In the genomic region with DNA sequence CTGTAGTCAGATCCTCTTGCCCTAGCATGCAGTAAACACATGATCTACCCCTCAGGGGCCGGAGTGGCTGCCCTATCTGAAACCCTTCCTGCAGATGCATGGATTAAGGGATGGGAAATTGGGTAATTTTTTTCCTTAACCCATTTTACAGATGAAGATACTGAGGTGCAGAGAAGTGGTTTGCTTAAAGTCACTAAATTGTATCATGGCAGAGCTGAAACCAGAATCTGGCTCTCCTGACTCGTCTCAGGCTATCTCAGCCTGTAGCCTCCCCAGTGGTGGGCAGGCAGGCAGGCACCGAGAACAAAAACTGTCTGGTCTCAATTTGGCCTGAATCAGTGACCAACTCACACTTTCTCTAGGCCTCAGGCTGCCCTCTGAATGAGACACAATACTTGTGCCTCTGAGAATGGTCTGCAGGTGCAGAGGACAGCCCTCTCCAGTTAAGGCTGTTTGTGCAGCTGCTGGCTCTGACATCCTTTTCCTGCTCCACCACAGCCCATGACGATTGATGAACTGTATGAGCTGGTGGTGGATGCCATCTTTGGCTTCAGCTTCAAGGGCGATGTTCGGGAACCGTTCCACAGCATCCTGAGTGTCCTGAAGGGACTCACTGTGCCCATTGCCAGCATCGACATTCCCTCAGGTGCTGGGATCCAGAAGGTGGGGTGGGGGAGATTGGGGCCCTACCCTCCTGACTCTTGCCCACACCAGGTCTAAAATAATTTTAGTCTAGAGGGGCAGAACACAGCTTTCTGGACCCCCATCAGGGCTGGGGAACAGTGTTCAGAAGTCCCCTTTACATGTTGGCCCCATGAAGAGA, we compare ENCODE assay signal across 10 cellular contexts. TPM values are rescaled to one million over a fixed set of nuclear protein-coding genes. Genes with fewer than 3 reads are reported as not detected.
DNase-seq lines count a peak whose midpoint lies in the region; ATAC-seq and TF ChIP-seq lines count a peak whose summit lies in the region.
"Had no signal": no experiment of that assay in that cellular context is flagged by ENCODE, and none has a peak within 500 bp of the region (broad histone marks: within the 10 kb centered on the region; RNA-seq: fewer than 3 reads in every experiment).

No MANE protein-coding gene starts in this region.

- peaks cover 13% of the 10 kb centered on the region for H3F3A ChIP-seq in SK-N-SH (replicated peaks; ENCODE audit: insufficient read depth)

- H3K27me3 ChIP-seq in BLaER1 treated with 17β-estradiol and CSF1 and Interleukin-3, amounts not matched to agents 10 nM and 100 nM, result no peaks in the 10 kb centered on the region
- no peaks in the 10 kb centered on the region for H3K27me3 ChIP-seq in IMR-90 (ENCODE audit: control insufficient read depth, insufficient read depth, low read length)
- H3K27me3 ChIP-seq in SK-N-SH (ENCODE audit: insufficient read depth), result no peaks in the 10 kb centered on the region

- H3K4me3 ChIP-seq in BLaER1 treated with 17β-estradiol and CSF1 and Interleukin-3, amounts not matched to agents 10 nM and 100 nM, result peak overlapping the region in 6 of 10 experiments; percentile 72 to 86 (median 79); a peak in 11 of 20 replicates
- H3K4me3 ChIP-seq in IMR-90 (ENCODE audit: insufficient read depth, low read depth, low read length) (no peak overlapping the region), SK-N-SH (ENCODE audit: low read depth in 2 of 2, low read length in 1 of 2) (peak overlapping the region in 1 of 2 experiments; percentile 83; a peak in 1 of 4 replicates)

- TF ChIP-seq RAD21 in IMR-90 (IDR thresholded peaks at IDR 0.05; ENCODE audit: low read length) (no peak), SK-N-SH (IDR thresholded peaks at IDR 0.05; ENCODE audit: low read length) (no peak)

- H3K4me2 ChIP-seq in BLaER1 treated with 17β-estradiol and CSF1 and Interleukin-3, amounts not matched to agents 10 nM and 100 nM, result peak overlapping the region; percentile 86 to 99 (median 96)
- H3K4me2 ChIP-seq in IMR-90 (ENCODE audit: low read depth, low read length) (no peak overlapping the region), SK-N-SH (peak overlapping the region; percentile 96)

- peaks cover 3 to 18% (median 8%) of the 10 kb centered on the region in 3 donors for H3K36me3 Mint-ChIP-seq in immature natural killer cell

- no peak overlapping the region for H3K4ac ChIP-seq in IMR-90 (ENCODE audit: low read depth, low read length)

- H2BK15ac ChIP-seq in IMR-90 (ENCODE audit: low read depth, low read length), result no peak overlapping the region

- H2AK9ac ChIP-seq in IMR-90 (replicated peaks; ENCODE audit: low read depth, low read length, poor library complexity), result peak overlapping the region; percentile 33

- H2AFZ ChIP-seq in IMR-90 (replicated peaks; ENCODE audit: low read length, poor library complexity) (no peak overlapping the region), SK-N-SH (ENCODE audit: low read depth) (no peak overlapping the region)

- no peak overlapping the region for H2BK5ac ChIP-seq in IMR-90 (ENCODE audit: low read depth, low read length, poor library complexity, severe bottlenecking)

- peaks cover 2% of the 10 kb centered on the region in 3 donors for H3K27me3 Mint-ChIP-seq in immature natural killer cell (ENCODE audit: low read depth in 3 of 3)

- no peak for DNase-seq in IMR-90
- DNase-seq in SK-N-SH, result no peak
- DNase-seq in immature natural killer cell, result no peak
- DNase-seq in amniotic stem cell (lab: John Stamatoyannopoulos, UW), result no peak
- DNase-seq in EL, result no peak
- DNase-seq in kidney glomerular epithelial cell (lab: John Stamatoyannopoulos, UW), result no peak
- DNase-seq: effector CD8-positive, alpha-beta T cell had no signal

- TF ChIP-seq CTCF in IMR-90 (conservative IDR thresholded peaks at IDR 0.05; ENCODE audit: low read depth, low read length) (no peak), SK-N-SH (IDR thresholded peaks at IDR 0.05) (no peak)

- in situ Hi-C loops in IMR-90 (cut with MboI; ENCODE audit: low sequenced_read_pairs), result no loop called here

- peak overlapping the region in 5 of 11 experiments; percentile 22 to 86 (median 80); a peak in 7 of 22 replicates for H3K27ac ChIP-seq in BLaER1 treated with 17β-estradiol and CSF1 and Interleukin-3, amounts not matched to agents 10 nM and 100 nM
- H3K27ac ChIP-seq in IMR-90 (ENCODE audit: insufficient read depth, low read length) (no peak overlapping the region), SK-N-SH (ENCODE audit: low read depth in 2 of 2, low read length in 1 of 2) (peak overlapping the region; percentile 7 to 51; a peak in 1 of 4 replicates)

- H3K79me1 ChIP-seq in IMR-90 (ENCODE audit: low read depth in 1 of 2, low read length in 2 of 2), result peaks cover 11 to 37% of the 10 kb centered on the region in 2 experiments

- H2BK20ac ChIP-seq in IMR-90 (ENCODE audit: low read depth, low read length), result no peak overlapping the region

- WGBS in IMR-90 (ENCODE audit: extremely low coverage in 2 of 2, insufficient read length in 1 of 2), 2 experiments, result no CpG with 5 or more reads among the region's 8 CpGs
- 75% methylated on average over 7 of the region's 8 CpGs for WGBS in SK-N-SH (ENCODE audit: low lambda C conversion rate)

- no peak overlapping the region for H3K56ac ChIP-seq in IMR-90 (ENCODE audit: extremely low read depth, insufficient read depth, low read length)

- H3K9me3 Mint-ChIP-seq in immature natural killer cell, result no peaks in the 10 kb centered on the region

- dilution Hi-C loops in IMR-90 (cut with HindIII; ENCODE audit: low sequenced_read_pairs, unreplicated experiment), result no loop called here

- H3K18ac ChIP-seq in IMR-90 (ENCODE audit: low read depth, low read length), result no peak overlapping the region

- peaks cover 17 to 21% of the 10 kb centered on the region in 2 donors for H3K4me1 Mint-ChIP-seq in immature natural killer cell

- H3K14ac ChIP-seq in IMR-90 (replicated peaks; ENCODE audit: low read depth, low read length), result no peak overlapping the region

- H3K79me2 ChIP-seq in SK-N-SH (ENCODE audit: insufficient read depth), result peaks cover 12% of the 10 kb centered on the region; the same call in 1 of the 2 replicates

- no peak overlapping the region for H2BK120ac ChIP-seq in IMR-90 (ENCODE audit: low read depth, low read length)

- H3K9me1 ChIP-seq in IMR-90 (ENCODE audit: insufficient read depth, low read length), result peaks cover 10% of the 10 kb centered on the region

- ATAC-seq in IMR-90 (ENCODE audit: low read depth), result no peak
- no peak for ATAC-seq in HG03159 (IDR thresholded peaks at IDR 0.05; ENCODE audit: unreplicated experiment)

- H4K8ac ChIP-seq in IMR-90 (ENCODE audit: low read depth in 2 of 2, low read length in 2 of 2), result peak overlapping the region in 1 of 2 experiments; percentile 79; a peak in 1 of 4 replicates

- no peak for TF ChIP-seq POLR2A in IMR-90 (IDR thresholded peaks at IDR 0.05; ENCODE audit: low read depth, low read length)

- POLR2A ChIA-PET in IMR-90 (lab: Charles Lee; ENCODE audit: unreplicated experiment), result no interaction called here
- POLR2A ChIA-PET in SK-N-SH (lab: Yijun Ruan, JAX), result interaction anchor here (1.1 to 2.8 kb wide), 2 partner anchors 9 to 21 kb away, joined by 3 to 15 read pairs; a partner anchor contains a TSS

- intact Hi-C loops in IMR-90 (cut with micrococcal nuclease), result loop anchor here (5.0 kb wide), 1 partner anchor 111 kb away; no protein-coding TSS in a partner anchor

- peak overlapping the region; percentile 78; the same call in 1 of the 2 replicates for H3K23ac ChIP-seq in IMR-90 (ENCODE audit: low read depth, low read length)

- peak overlapping the region; percentile 88 to 93 (median 91) for H3K4me3 Mint-ChIP-seq in immature natural killer cell

- H4K91ac ChIP-seq in IMR-90 (ENCODE audit: insufficient read depth, low read depth, low read length), result no peak overlapping the region; the same call in 1 of the 2 replicates

- no peaks in the 10 kb centered on the region for H3K9me3 ChIP-seq in BLaER1 treated with 17β-estradiol and CSF1 and Interleukin-3, amounts not matched to agents 10 nM and 100 nM (replicated peaks in 1 of 11)
- no peaks in the 10 kb centered on the region for H3K9me3 ChIP-seq in IMR-90 (ENCODE audit: control insufficient read depth, insufficient read depth, low read length)
- no peaks in the 10 kb centered on the region for H3K9me3 ChIP-seq in SK-N-SH

- peaks cover 52 to 58% (median 56%) of the 10 kb centered on the region in 11 experiments for H3K36me3 ChIP-seq in BLaER1 treated with 17β-estradiol and CSF1 and Interleukin-3, amounts not matched to agents 10 nM and 100 nM
- H3K36me3 ChIP-seq in IMR-90 (ENCODE audit: control insufficient read depth, insufficient read depth, low read length) (peaks cover 31% of the 10 kb centered on the region), SK-N-SH (replicated peaks in 1 of 2; ENCODE audit: control insufficient read depth in 1 of 2, insufficient read depth in 2 of 2, low read length in 1 of 2) (peaks cover 31 to 55% of the 10 kb centered on the region in 2 experiments)

- H2AK5ac ChIP-seq in IMR-90 (ENCODE audit: low read depth, low read length), result peak overlapping the region; percentile 29; the same call in 1 of the 2 replicates

- BruUV-seq in IMR-90 (replicated peaks; lab: Mats Ljungman, UMichigan), result no TSS peak

- TF ChIP-seq EP300 in SK-N-SH (IDR thresholded peaks at IDR 0.05; ENCODE audit: borderline replicate concordance in 1 of 2, low read depth in 1 of 2, low read length in 1 of 2), result no peak

- CTCF ChIA-PET in IMR-90 (lab: Yijun Ruan, JAX), result no interaction called here
- CTCF ChIA-PET in SK-N-SH (lab: Yijun Ruan, JAX), result interaction anchor here (0.7 to 5.6 kb wide), 14 partner anchors 9 to 207 kb away, joined by 3 to 42 read pairs (median 4); a partner anchor contains a TSS

- no peaks in the 10 kb centered on the region for H3K9me2 ChIP-seq in SK-N-SH

- H4K5ac ChIP-seq in IMR-90 (ENCODE audit: low read depth, low read length), result no peak overlapping the region

- peak overlapping the region; percentile 53 to 82 (median 70) for H3K27ac Mint-ChIP-seq in immature natural killer cell

- H3K9ac ChIP-seq in BLaER1 treated with 17β-estradiol and CSF1 and Interleukin-3, amounts not matched to agents 10 nM and 100 nM, result peak overlapping the region in 10 of 11 experiments; percentile 8 to 94 (median 88); a peak in 15 of 22 replicates
- H3K9ac ChIP-seq in IMR-90 (ENCODE audit: low read depth, low read length) (no peak overlapping the region), SK-N-SH (no peak overlapping the region)

- H4K20me1 ChIP-seq in BLaER1 treated with 17β-estradiol and CSF1 and Interleukin-3, amounts not matched to agents 10 nM and 100 nM, result peaks cover 0 to 57% (median 38%) of the 10 kb centered on the region in 11 experiments; a peak in 14 of 22 replicates
- H4K20me1 ChIP-seq in IMR-90 (ENCODE audit: insufficient read depth, low read length) (no peaks in the 10 kb centered on the region), SK-N-SH (ENCODE audit: insufficient read depth) (no peaks in the 10 kb centered on the region)

- peaks cover 26 to 43% (median 36%) of the 10 kb centered on the region in 10 experiments for H3K4me1 ChIP-seq in BLaER1 treated with 17β-estradiol and CSF1 and Interleukin-3, amounts not matched to agents 10 nM and 100 nM
- H3K4me1 ChIP-seq in IMR-90 (ENCODE audit: control insufficient read depth, insufficient read depth, low read length) (peaks cover 3% of the 10 kb centered on the region; the same call in 1 of the 2 replicates), SK-N-SH (ENCODE audit: control insufficient read depth in 1 of 2, insufficient read depth in 2 of 2, low read depth in 1 of 2, low read length in 1 of 2) (peaks cover 0 to 16% of the 10 kb centered on the region in 2 experiments; a peak in 2 of 4 replicates)

RNA-seq across cellular contexts. Expression of a gene that starts 1.5 kb away (rescaled TPM):
- 70.3 and 74.2 TPM in 2 replicates for total RNA-seq in IMR-90 (2012; rRNA removed)
- polyA plus RNA-seq in IMR-90 (2012; rRNA removed), result 60.6 and 61.0 TPM in 2 replicates
- 63.8 and 76.0 TPM in 2 replicates for polyA plus RNA-seq in IMR-90 (2012; cell fraction: cytosol; rRNA removed)
- 25.3 and 30.2 TPM in 2 replicates for polyA plus RNA-seq in IMR-90 (2012; cell fraction: nucleus; rRNA removed; ENCODE audit: low replicate concordance)
- polyA plus RNA-seq in SK-N-SH (2012; rRNA removed), result 68.5 and 98.4 TPM in 2 replicates
- polyA plus RNA-seq in SK-N-SH (2012; cell fraction: cytosol; rRNA removed), result 66.1 and 89.0 TPM in 2 replicates
- 57.4 and 64.6 TPM in 2 replicates for polyA plus RNA-seq in SK-N-SH (2012; cell fraction: nucleus; rRNA removed)
- polyA plus RNA-seq in immature natural killer cell, result 100 to 1,000 TPM; 141 to 239 (median 202) TPM

RNA-seq across cellular contexts. Expression of a gene that starts 8.2 kb away (rescaled TPM):
- total RNA-seq in IMR-90 (2012; rRNA removed), result 30.8 and 41.8 TPM in 2 replicates
- polyA plus RNA-seq in IMR-90 (2012; rRNA removed) (26.6 and 32.6 TPM in 2 replicates), SK-N-SH (2012; rRNA removed) (36.6 and 46.8 TPM in 2 replicates), immature natural killer cell (10 to 100 TPM in 2 of 3 donors, 1 to 10 TPM in 1; 7.7 to 42.2 (median 15.9) TPM)
- polyA plus RNA-seq in IMR-90 (2012; cell fraction: cytosol; rRNA removed), result 13.1 and 14.7 TPM in 2 replicates
- polyA plus RNA-seq in IMR-90 (2012; cell fraction: nucleus; rRNA removed; ENCODE audit: low replicate concordance), result 16.3 and 33.1 TPM in 2 replicates
- polyA plus RNA-seq in SK-N-SH (2012; cell fraction: cytosol; rRNA removed), result 45.1 and 47.1 TPM in 2 replicates
- 41.7 and 60.0 TPM in 2 replicates for polyA plus RNA-seq in SK-N-SH (2012; cell fraction: nucleus; rRNA removed)

RNA-seq across cellular contexts. Expression of a gene that starts 13.6 kb away (rescaled TPM):
- total RNA-seq in IMR-90 (2012; rRNA removed), result not detected in 2 replicates
- polyA plus RNA-seq in IMR-90 (2012; rRNA removed) (not detected in 2 replicates), SK-N-SH (2012; rRNA removed) (not detected in 2 replicates), immature natural killer cell (1 to 10 TPM in 1 of 3 donors, under 1 TPM in 2; 0.40 to 1.1 (median 0.72) TPM)
- not detected in 2 replicates for polyA plus RNA-seq in IMR-90 (2012; cell fraction: cytosol; rRNA removed)
- polyA plus RNA-seq in IMR-90 (2012; cell fraction: nucleus; rRNA removed; ENCODE audit: low replicate concordance), result not detected in 2 replicates
- polyA plus RNA-seq in SK-N-SH (2012; cell fraction: cytosol; rRNA removed), result not detected in 2 replicates
- not detected in 2 replicates for polyA plus RNA-seq in SK-N-SH (2012; cell fraction: nucleus; rRNA removed)
- total RNA-seq: M059J had no signal

RNA-seq across cellular contexts. Expression of a gene that starts 20.8 kb away (rescaled TPM):
- total RNA-seq in IMR-90 (2012; rRNA removed), result 13.6 TPM in 2 replicates
- 12.5 and 14.9 TPM in 2 replicates for polyA plus RNA-seq in IMR-90 (2012; rRNA removed)
- polyA plus RNA-seq in IMR-90 (2012; cell fraction: cytosol; rRNA removed), result 3.7 TPM in 2 replicates
- polyA plus RNA-seq in IMR-90 (2012; cell fraction: nucleus; rRNA removed; ENCODE audit: low replicate concordance), result 54.5 and 78.1 TPM in 2 replicates
- 14.4 and 15.6 TPM in 2 replicates for polyA plus RNA-seq in SK-N-SH (2012; rRNA removed)
- polyA plus RNA-seq in SK-N-SH (2012; cell fraction: cytosol; rRNA removed), result 3.6 and 5.8 TPM in 2 replicates
- polyA plus RNA-seq in SK-N-SH (2012; cell fraction: nucleus; rRNA removed), result 80.7 and 85.0 TPM in 2 replicates
- polyA plus RNA-seq in immature natural killer cell, result not detected

RNA-seq across cellular contexts. Expression of a gene that starts 26.1 kb away (rescaled TPM):
- total RNA-seq in IMR-90 (2012; rRNA removed), result not detected in 2 replicates
- polyA plus RNA-seq in IMR-90 (2012; rRNA removed), result not detected in 2 replicates
- 0.35 TPM in 1 of 2 replicates, not detected in the other for polyA plus RNA-seq in IMR-90 (2012; cell fraction: cytosol; rRNA removed)
- 0.20 and 0.21 TPM in 2 replicates for polyA plus RNA-seq in IMR-90 (2012; cell fraction: nucleus; rRNA removed; ENCODE audit: low replicate concordance)
- 0.10 and 0.20 TPM in 2 replicates for polyA plus RNA-seq in SK-N-SH (2012; rRNA removed)
- not detected in 2 replicates for polyA plus RNA-seq in SK-N-SH (2012; cell fraction: cytosol; rRNA removed)
- polyA plus RNA-seq in SK-N-SH (2012; cell fraction: nucleus; rRNA removed), result 0.98 and 1.1 TPM in 2 replicates
- polyA plus RNA-seq in immature natural killer cell, result not detected
- total RNA-seq: M059J had no signal

Comparison
In these comparisons a context has a peak if more than half of its experiments do, and no peak if none do; other contexts are left out.
1. H3K9ac ChIP-seq: peak in BLaER1 treated with 17β-estradiol and CSF1 and Interleukin-3, amounts not matched to agents 10 nM and 100 nM (10 of 11); none in IMR-90 (single experiment) and SK-N-SH (single experiment).